ENCODE assay signal across 8 cellular contexts in the genomic region with DNA sequence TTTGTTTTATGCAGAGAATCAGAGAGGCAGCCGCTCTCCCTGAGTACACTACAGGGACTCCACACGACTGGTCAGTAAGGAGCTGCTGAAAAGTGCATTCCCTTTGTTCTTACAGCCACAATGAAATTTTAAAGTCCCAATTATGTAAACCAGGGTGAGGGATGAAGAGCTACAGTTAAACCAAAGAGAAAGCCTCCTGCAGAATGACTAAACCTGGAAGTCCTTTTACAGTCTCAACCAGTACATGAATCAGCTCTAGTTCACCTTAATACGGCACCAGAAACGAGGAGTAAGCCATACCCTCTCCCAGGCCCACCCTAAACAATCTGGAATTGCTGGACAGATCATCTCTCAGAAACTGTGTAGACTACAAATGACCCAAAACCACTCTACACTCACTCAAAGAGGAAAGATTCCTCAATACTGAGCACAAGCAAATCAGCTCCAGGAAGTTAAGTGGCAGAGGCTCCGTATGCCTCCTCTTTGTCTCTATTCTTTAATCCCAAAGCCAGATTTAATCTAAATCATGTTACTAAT.
DNase-seq lines count a peak whose midpoint lies in the region; FAIRE-seq and TF ChIP-seq lines count a peak whose summit lies in the region.

No MANE protein-coding gene starts in this region.

- H3K27ac ChIP-seq in BLaER1 treated with 17β-estradiol and CSF1 and Interleukin-3, amounts not matched to agents 10 nM and 100 nM = peak overlapping the region in 7 of 11 experiments; percentile 11 to 62 (median 56); a peak in 6 of 22 replicates
- peak overlapping the region; percentile 27 for H3K27ac ChIP-seq in endothelial cell of umbilical vein (ENCODE audit: insufficient read depth, low read depth, low read length)

- H3K4me2 ChIP-seq in BLaER1 treated with 17β-estradiol and CSF1 and Interleukin-3, amounts not matched to agents 10 nM and 100 nM = peak overlapping the region; percentile 77 to 96 (median 84)
- peak overlapping the region; percentile 92 for H3K4me2 ChIP-seq in endothelial cell of umbilical vein (ENCODE audit: insufficient read depth, low read length)

- no TSS peak for BruUV-seq in endothelial cell of umbilical vein (replicated peaks; lab: Mats Ljungman, UMichigan)

- intact Hi-C loops in endothelial cell of umbilical vein (cut with micrococcal nuclease) = loop anchor here (10.0 kb wide), 1 partner anchor 561 kb away; no protein-coding TSS in a partner anchor

- H3K4me1 ChIP-seq in BLaER1 treated with 17β-estradiol and CSF1 and Interleukin-3, amounts not matched to agents 10 nM and 100 nM = peaks cover 22 to 37% (median 26%) of the 10 kb centered on the region in 10 experiments
- H3K4me1 ChIP-seq in endothelial cell of umbilical vein (ENCODE audit: control insufficient read depth, extremely low read depth, insufficient read depth, low read length) = peaks cover 28% of the 10 kb centered on the region

- TF ChIP-seq POLR2A in endothelial cell of umbilical vein (IDR thresholded peaks at IDR 0.05; ENCODE audit: low read depth, low read length) = no peak

- H2AFZ ChIP-seq in endothelial cell of umbilical vein (ENCODE audit: low read depth, low read length) = peak overlapping the region; percentile 67

- peak overlapping the region in 7 of 11 experiments; percentile 10 to 69 (median 38); a peak in 9 of 22 replicates for H3K9ac ChIP-seq in BLaER1 treated with 17β-estradiol and CSF1 and Interleukin-3, amounts not matched to agents 10 nM and 100 nM
- H3K9ac ChIP-seq in endothelial cell of umbilical vein (replicated peaks; ENCODE audit: extremely low read depth, insufficient read depth, low read length) = peak overlapping the region; percentile 12

- DNase-seq in NCI-H1092 treated with DMSO at 0.1 percent for 48 hours (lab: John Stamatoyannopoulos, UW) (peak; percentile 70), endothelial cell of umbilical vein (ENCODE audit: low read depth, low spot score) (peak; percentile 47), nephron progenitor cell (no peak), NCI-H128 (lab: John Stamatoyannopoulos, UW; ENCODE audit: unreplicated experiment) (no peak), KG1 (lab: John Stamatoyannopoulos, UW) (no peak)
- no peak for DNase-seq in stimulated activated CD4-positive, alpha-beta T cell treated with anti-CD3 and anti-CD28 coated beads, Interleukin-4, amount 100 ng/mL, for 1 hour
- DNase-seq in stimulated activated CD4-positive, alpha-beta T cell treated with anti-CD3 and anti-CD28 coated beads, Interleukin-15, amount 100 ng/mL, for 24 hours = no peak

- H3K79me2 ChIP-seq in endothelial cell of umbilical vein (ENCODE audit: control insufficient read depth, insufficient read depth, low read length) = peaks cover 60% of the 10 kb centered on the region

- H3K27me3 ChIP-seq in BLaER1 treated with 17β-estradiol and CSF1 and Interleukin-3, amounts not matched to agents 10 nM and 100 nM = no peaks in the 10 kb centered on the region
- H3K27me3 ChIP-seq in endothelial cell of umbilical vein (ENCODE audit: control insufficient read depth in 2 of 2, insufficient read depth in 2 of 2, low read length in 2 of 2) = no peaks in the 10 kb centered on the region

- no peaks in the 10 kb centered on the region for H4K20me1 ChIP-seq in BLaER1 treated with 17β-estradiol and CSF1 and Interleukin-3, amounts not matched to agents 10 nM and 100 nM
- H4K20me1 ChIP-seq in endothelial cell of umbilical vein (replicated peaks; ENCODE audit: control insufficient read depth, extremely low read depth, insufficient read depth, low read length) = peaks cover under 1% of the 10 kb centered on the region

- H3K36me3 Mint-ChIP-seq in nephron progenitor cell (ENCODE audit: low read depth) = no peaks in the 10 kb centered on the region

- H3K4me3 Mint-ChIP-seq in nephron progenitor cell = peak overlapping the region; percentile 84

- peak overlapping the region in 3 of 10 experiments; percentile 48 to 49 (median 49); a peak in 7 of 20 replicates for H3K4me3 ChIP-seq in BLaER1 treated with 17β-estradiol and CSF1 and Interleukin-3, amounts not matched to agents 10 nM and 100 nM
- H3K4me3 ChIP-seq in endothelial cell of umbilical vein (replicated peaks in 1 of 3; ENCODE audit: insufficient read depth in 1 of 3, low read depth in 1 of 3, low read length in 3 of 3) = peak overlapping the region in 1 of 3 experiments; percentile 68

- no peaks in the 10 kb centered on the region for H3K9me3 Mint-ChIP-seq in nephron progenitor cell

- TF ChIP-seq CTCF in endothelial cell of umbilical vein (IDR thresholded peaks at IDR 0.05; ENCODE audit: extremely low read depth in 1 of 2, insufficient read depth in 1 of 2, low read depth in 1 of 2, low read length in 2 of 2) (no peak), nephron progenitor cell (IDR thresholded peaks at IDR 0.05) (no peak)

- no peaks in the 10 kb centered on the region for H3K9me1 ChIP-seq in endothelial cell of umbilical vein (replicated peaks; ENCODE audit: control insufficient read depth, extremely low read depth, insufficient read depth, low read length)

- H3K27me3 Mint-ChIP-seq in nephron progenitor cell (ENCODE audit: low read depth, poor library complexity) = no peaks in the 10 kb centered on the region

- dilution Hi-C loops in endothelial cell of umbilical vein (cut with MboI; ENCODE audit: extremely low pct_ligation_motif_present, low sequenced_read_pairs) = no loop called here

- CTCF ChIA-PET in endothelial cell of umbilical vein (lab: Charles Lee) = interaction anchor here (0.6 to 3.6 kb wide), 18 partner anchors 10 to 564 kb away, joined by 3 to 15 read pairs (median 4); a partner anchor contains a TSS

- no peaks in the 10 kb centered on the region for H3K9me3 ChIP-seq in BLaER1 treated with 17β-estradiol and CSF1 and Interleukin-3, amounts not matched to agents 10 nM and 100 nM (replicated peaks in 1 of 11)
- H3K9me3 ChIP-seq in endothelial cell of umbilical vein (replicated peaks; ENCODE audit: control insufficient read depth, insufficient read depth, low read length) = no peaks in the 10 kb centered on the region

- peak overlapping the region; percentile 97 for H3K27ac Mint-ChIP-seq in nephron progenitor cell

- no peaks in the 10 kb centered on the region for H3K36me3 ChIP-seq in BLaER1 treated with 17β-estradiol and CSF1 and Interleukin-3, amounts not matched to agents 10 nM and 100 nM
- H3K36me3 ChIP-seq in endothelial cell of umbilical vein (ENCODE audit: control insufficient read depth in 2 of 2, extremely low read depth in 1 of 2, insufficient read depth in 2 of 2, low read length in 2 of 2) = no peaks in the 10 kb centered on the region

- peak; percentile 24 for FAIRE-seq in endothelial cell of umbilical vein (lab: Jason Lieb, UNC)

- POLR2A ChIA-PET in endothelial cell of umbilical vein (lab: Charles Lee) = no interaction called here

- H3K4me1 Mint-ChIP-seq in nephron progenitor cell = peaks cover 97% of the 10 kb centered on the region

TF ChIP-seq in endothelial cell of umbilical vein, 7 proteins besides CTCF, POLR2A, EP300 and RAD21:
- TF ChIP-seq EZH2 (IDR thresholded peaks at IDR 0.05; ENCODE audit: borderline replicate concordance, low read depth, low read length, severe bottlenecking) = no peak
- no peak for TF ChIP-seq POLR2AphosphoS5 (IDR thresholded peaks at IDR 0.05; ENCODE audit: insufficient read depth, low read depth, low read length)
- TF ChIP-seq JUN (IDR thresholded peaks at IDR 0.05; ENCODE audit: borderline replicate concordance, insufficient read depth, insufficient read length, low read depth) = no peak
- no peak for TF ChIP-seq FOS (IDR thresholded peaks at IDR 0.05; ENCODE audit: borderline replicate concordance, insufficient read depth, low read length)
- TF ChIP-seq, protein P1, sequence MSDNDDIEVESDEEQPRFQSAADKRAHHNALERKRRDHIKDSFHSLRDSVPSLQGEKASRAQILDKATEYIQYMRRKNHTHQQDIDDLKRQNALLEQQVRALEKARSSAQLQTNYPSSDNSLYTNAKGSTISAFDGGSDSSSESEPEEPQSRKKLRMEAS (IDR thresholded peaks at IDR 0.05; ENCODE audit: insufficient read depth, insufficient read length) = no peak
- no peak for TF ChIP-seq MYC (IDR thresholded peaks at IDR 0.05; ENCODE audit: low read depth, low read length)
- no peak for TF ChIP-seq GATA2 (IDR thresholded peaks at IDR 0.05; ENCODE audit: insufficient read depth, insufficient read length, low read depth, low read length)

Comparison
In these comparisons a context has a peak if more than half of its experiments do, and no peak if none do; other contexts are left out.
1. DNase-seq: peak in NCI-H1092 treated with DMSO at 0.1 percent for 48 hours (single experiment) and endothelial cell of umbilical vein (single experiment); none in nephron progenitor cell (single experiment), stimulated activated CD4-positive, alpha-beta T cell treated with anti-CD3 and anti-CD28 coated beads, Interleukin-4, amount 100 ng/mL, for 1 hour (single experiment), NCI-H128 (single experiment), KG1 (single experiment) and stimulated activated CD4-positive, alpha-beta T cell treated with anti-CD3 and anti-CD28 coated beads, Interleukin-15, amount 100 ng/mL, for 24 hours (single experiment).